In genomic region chr16:30470170-30470512, GRCh38 we compare ENCODE assay signal across 1 cellular context.
TF ChIP-seq lines count a peak whose summit lies in the region.

No MANE protein-coding gene starts in this region.

TF ChIP-seq in WTC11, 78 proteins besides CTCF, POLR2A, EP300 and RAD21 (continued from another document):
- TF ChIP-seq FOXJ3 (CRISPR knock-in tag; IDR thresholded peaks at IDR 0.05; ENCODE audit: borderline replicate concordance) (no peak), MAX (CRISPR knock-in tag; IDR thresholded peaks at IDR 0.05) (no peak), RELA (CRISPR knock-in tag; IDR thresholded peaks at IDR 0.05; ENCODE audit: borderline replicate concordance) (no peak), CREB1 (CRISPR knock-in tag; IDR thresholded peaks at IDR 0.05) (no peak), ATF6 (CRISPR knock-in tag; IDR thresholded peaks at IDR 0.05) (no peak), ATF3 (CRISPR knock-in tag; conservative IDR thresholded peaks at IDR 0.05) (no peak), ARID4B (CRISPR knock-in tag; IDR thresholded peaks at IDR 0.05; ENCODE audit: borderline replicate concordance) (no peak), STAT6 (CRISPR knock-in tag; conservative IDR thresholded peaks at IDR 0.05; ENCODE audit: low read depth) (no peak), ZNF281 (CRISPR knock-in tag; IDR thresholded peaks at IDR 0.05) (no peak), HMGXB4 (CRISPR knock-in tag; IDR thresholded peaks at IDR 0.05) (no peak), HMGA2 (CRISPR knock-in tag; IDR thresholded peaks at IDR 0.05) (no peak), ZNF121 (CRISPR knock-in tag; IDR thresholded peaks at IDR 0.05) (no peak)
